ENCODE assay signal across 1 cellular context in the genomic region with DNA sequence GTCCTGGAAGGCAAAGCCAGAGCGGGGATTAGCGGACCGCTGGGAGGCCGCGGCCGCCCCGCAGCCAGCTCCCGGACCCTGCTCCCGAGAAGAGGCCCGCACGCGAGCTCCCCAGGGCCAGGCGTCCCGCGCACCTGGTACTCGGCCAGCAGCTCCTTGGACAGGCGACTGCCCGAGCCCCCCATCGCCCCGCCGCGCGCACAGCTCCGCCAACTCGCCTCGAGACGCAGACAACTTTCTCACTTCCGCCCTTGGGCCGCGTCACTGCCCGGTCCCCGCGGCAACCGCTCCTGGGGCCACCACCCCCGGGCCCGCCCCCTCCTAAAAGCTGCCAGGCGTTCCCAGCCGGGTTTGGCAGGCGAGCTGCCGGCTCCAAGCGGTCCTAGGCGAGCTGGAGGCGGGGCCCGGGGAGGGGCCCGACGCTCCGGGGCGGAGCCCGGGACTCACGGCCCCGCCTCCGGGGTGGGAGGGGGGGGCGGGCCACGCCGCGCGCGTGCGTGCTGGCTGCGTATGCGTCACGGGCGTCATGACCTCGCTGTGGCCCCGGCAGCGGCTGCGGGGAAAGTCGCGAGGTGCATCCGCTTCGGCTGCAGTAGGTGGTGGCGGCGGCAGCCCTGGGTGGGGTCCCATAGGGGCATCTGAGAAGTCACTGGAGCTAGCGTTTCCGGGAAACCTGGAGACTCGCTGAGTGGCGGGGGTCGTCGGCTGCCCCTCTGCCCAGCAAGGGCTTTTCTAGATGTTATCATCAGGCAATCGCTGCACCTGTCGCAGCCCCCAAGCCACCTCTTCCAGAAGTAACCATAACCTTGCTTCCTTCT.
TF ChIP-seq lines count a peak whose summit lies in the region.

Gene CIB1, minus strand, starts transcription at position 241 of the 818 bp plus-strand sequence. Its CDS starts 56 bp downstream, at position 185.
A gene with protein sequence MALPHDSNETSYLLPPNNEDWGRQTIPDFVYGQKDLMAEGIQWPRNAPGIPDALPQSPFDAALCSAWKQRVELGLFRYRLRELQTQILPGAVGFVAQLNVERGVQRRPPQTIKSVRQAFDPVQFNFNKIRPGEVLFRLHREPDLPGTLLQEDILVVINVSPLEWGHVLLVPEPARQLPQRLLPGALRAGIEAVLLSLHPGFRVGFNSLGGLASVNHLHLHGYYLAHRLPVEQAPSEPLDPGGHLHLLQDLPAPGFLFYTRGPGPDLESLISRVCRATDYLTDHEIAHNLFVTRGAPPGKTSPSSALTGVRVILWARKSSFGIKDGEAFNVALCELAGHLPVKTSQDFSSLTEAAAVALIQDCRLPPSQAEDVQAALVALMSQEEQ (plus strand): TSS at position 509 of the 818 bp plus-strand sequence. CDS start 6,700 bp downstream, outside the sequence.

TF ChIP-seq in K562, 482 proteins besides CTCF, POLR2A, EP300 and RAD21 (continued from another document and continues in another):
- TF ChIP-seq POLR2G (IDR thresholded peaks at IDR 0.05; ENCODE audit: low read depth, low read length), result peak; percentile 92
- TF ChIP-seq JUN (IDR thresholded peaks at IDR 0.05; ENCODE audit: borderline replicate concordance, low read depth, low read length), result peak; percentile 65; the same call in 1 of the 2 replicates
- 0 out of 2 replicates have a peak, but pooled peaks have one; percentile 10 for TF ChIP-seq JUN (CRISPR knock-in tag; IDR thresholded peaks at IDR 0.05; ENCODE audit: borderline replicate concordance)
- peak; percentile 90 for TF ChIP-seq SAP30 (IDR thresholded peaks at IDR 0.05; ENCODE audit: borderline replicate concordance, insufficient read depth, low read depth, low read length, poor library complexity, severe bottlenecking)
- TF ChIP-seq ZBTB7A (IDR thresholded peaks at IDR 0.05; ENCODE audit: borderline replicate concordance, control insufficient read depth, low read depth, low read length), result peak; percentile 66
- TF ChIP-seq SMARCA4 (IDR thresholded peaks at IDR 0.05), result 0 out of 2 replicates have a peak, but pooled peaks have one; percentile 30
- TF ChIP-seq, protein P1, sequence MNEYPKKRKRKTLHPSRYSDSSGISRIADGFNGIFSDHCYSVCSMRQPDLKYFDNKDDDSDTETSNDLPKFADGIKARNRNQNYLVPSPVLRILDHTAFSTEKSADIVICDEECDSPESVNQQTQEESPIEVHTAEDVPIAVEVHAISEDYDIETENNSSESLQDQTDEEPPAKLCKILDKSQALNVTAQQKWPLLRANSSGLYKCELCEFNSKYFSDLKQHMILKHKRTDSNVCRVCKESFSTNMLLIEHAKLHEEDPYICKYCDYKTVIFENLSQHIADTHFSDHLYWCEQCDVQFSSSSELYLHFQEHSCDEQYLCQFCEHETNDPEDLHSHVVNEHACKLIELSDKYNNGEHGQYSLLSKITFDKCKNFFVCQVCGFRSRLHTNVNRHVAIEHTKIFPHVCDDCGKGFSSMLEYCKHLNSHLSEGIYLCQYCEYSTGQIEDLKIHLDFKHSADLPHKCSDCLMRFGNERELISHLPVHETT (CRISPR knock-in tag; conservative IDR thresholded peaks at IDR 0.05 in 1 of 2, IDR thresholded peaks at IDR 0.05 in 1 of 2), result 0 out of 4 replicates have a peak, but pooled peaks of 1 of the 2 experiments have one; percentile 6
- peak; percentile 52; the same call in 1 of the 2 replicates for TF ChIP-seq POLR2AphosphoS5 (IDR thresholded peaks at IDR 0.05; ENCODE audit: control insufficient read depth, insufficient read depth, low read depth, low read length)
- peak; percentile 92 for TF ChIP-seq CCNT2 (IDR thresholded peaks at IDR 0.05; ENCODE audit: borderline replicate concordance, extremely low read depth, insufficient read length, low read depth, low read length)
- peak; percentile 66 for TF ChIP-seq KDM5B (IDR thresholded peaks at IDR 0.05; ENCODE audit: insufficient replicate concordance, low read depth, low read length)
- peak; percentile 14; the same call in 1 of the 2 replicates for TF ChIP-seq KLF13 (tag; IDR thresholded peaks at IDR 0.05; ENCODE audit: borderline replicate concordance, low read depth)
- TF ChIP-seq RBFOX2 (IDR thresholded peaks at IDR 0.05; ENCODE audit: low read depth, low read length), result peak; percentile 91
- 0 out of 2 replicates have a peak, but pooled peaks have one; percentile 10 for TF ChIP-seq DPF2 (IDR thresholded peaks at IDR 0.05)
- peak; percentile 57 for TF ChIP-seq ARID4B (CRISPR knock-in tag; IDR thresholded peaks at IDR 0.05)
- TF ChIP-seq KAT8 (IDR thresholded peaks at IDR 0.05; ENCODE audit: low read depth), result no peak
- TF ChIP-seq TEAD2 (tag; IDR thresholded peaks at IDR 0.05), result no peak
- peak; percentile 64; the same call in 1 of the 2 replicates for TF ChIP-seq CC2D1A (IDR thresholded peaks at IDR 0.05)
- peak; percentile 79; the same call in 1 of the 2 replicates for TF ChIP-seq PHB (CRISPR knock-in tag; IDR thresholded peaks at IDR 0.05)
- TF ChIP-seq, protein P2, sequence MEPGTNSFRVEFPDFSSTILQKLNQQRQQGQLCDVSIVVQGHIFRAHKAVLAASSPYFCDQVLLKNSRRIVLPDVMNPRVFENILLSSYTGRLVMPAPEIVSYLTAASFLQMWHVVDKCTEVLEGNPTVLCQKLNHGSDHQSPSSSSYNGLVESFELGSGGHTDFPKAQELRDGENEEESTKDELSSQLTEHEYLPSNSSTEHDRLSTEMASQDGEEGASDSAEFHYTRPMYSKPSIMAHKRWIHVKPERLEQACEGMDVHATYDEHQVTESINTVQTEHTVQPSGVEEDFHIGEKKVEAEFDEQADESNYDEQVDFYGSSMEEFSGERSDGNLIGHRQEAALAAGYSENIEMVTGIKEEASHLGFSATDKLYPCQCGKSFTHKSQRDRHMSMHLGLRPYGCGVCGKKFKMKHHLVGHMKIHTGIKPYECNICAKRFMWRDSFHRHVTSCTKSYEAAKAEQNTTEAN (CRISPR knock-in tag; IDR thresholded peaks at IDR 0.05), result no peak
- TF ChIP-seq ZNF24 (IDR thresholded peaks at IDR 0.05), result no peak; the same call in 1 of the 2 replicates
- peak; percentile 98 for TF ChIP-seq NFATC3 (IDR thresholded peaks at IDR 0.05)
- 0 out of 2 replicates have a peak, but pooled peaks have one; percentile 10 for TF ChIP-seq ARID1B (IDR thresholded peaks at IDR 0.05)
- TF ChIP-seq JUND (IDR thresholded peaks at IDR 0.05; ENCODE audit: borderline replicate concordance, low read depth, low read length), result peak; percentile 78
- TF ChIP-seq JUND (tag; IDR thresholded peaks at IDR 0.05; ENCODE audit: borderline replicate concordance, low read depth, low read length), result peak; percentile 56; the same call in 1 of the 3 replicates
- TF ChIP-seq MLX (CRISPR knock-in tag; conservative IDR thresholded peaks at IDR 0.05), result no peak
- peak; percentile 52; the same call in 1 of the 2 replicates for TF ChIP-seq MBD2 (IDR thresholded peaks at IDR 0.05; ENCODE audit: borderline replicate concordance, low read depth)
- TF ChIP-seq NR3C1 (CRISPR knock-in tag; IDR thresholded peaks at IDR 0.05), result 0 out of 2 replicates have a peak, but pooled peaks have one; percentile 11
- peak; percentile 62; the same call in 1 of the 2 replicates for TF ChIP-seq MXI1 (IDR thresholded peaks at IDR 0.05; ENCODE audit: low read depth, low read length)
- TF ChIP-seq NEUROD1 (IDR thresholded peaks at IDR 0.05; ENCODE audit: borderline replicate concordance, low read depth, low read length, partially characterized antibody), result peak; percentile 27
- TF ChIP-seq SIN3B (IDR thresholded peaks at IDR 0.05; ENCODE audit: low read depth), result peak; percentile 53; the same call in 1 of the 2 replicates
- 0 out of 2 replicates have a peak, but pooled peaks have one; percentile 32 for TF ChIP-seq TAF7 (tag; IDR thresholded peaks at IDR 0.05)
- TF ChIP-seq ZFX (CRISPR knock-in tag; IDR thresholded peaks at IDR 0.05), result peak; percentile 80
- TF ChIP-seq ZBED1 (IDR thresholded peaks at IDR 0.05), result no peak
- 0 out of 2 replicates have a peak, but pooled peaks have one; percentile 42 for TF ChIP-seq GATA2 (CRISPR knock-in tag; IDR thresholded peaks at IDR 0.05)
- TF ChIP-seq HCFC1 (IDR thresholded peaks at IDR 0.05; ENCODE audit: low read depth, low read length), result peak; percentile 32; the same call in 1 of the 2 replicates
- TF ChIP-seq DACH1 (IDR thresholded peaks at IDR 0.05; ENCODE audit: partially characterized antibody), result peak; percentile 7
- TF ChIP-seq, protein P3, sequence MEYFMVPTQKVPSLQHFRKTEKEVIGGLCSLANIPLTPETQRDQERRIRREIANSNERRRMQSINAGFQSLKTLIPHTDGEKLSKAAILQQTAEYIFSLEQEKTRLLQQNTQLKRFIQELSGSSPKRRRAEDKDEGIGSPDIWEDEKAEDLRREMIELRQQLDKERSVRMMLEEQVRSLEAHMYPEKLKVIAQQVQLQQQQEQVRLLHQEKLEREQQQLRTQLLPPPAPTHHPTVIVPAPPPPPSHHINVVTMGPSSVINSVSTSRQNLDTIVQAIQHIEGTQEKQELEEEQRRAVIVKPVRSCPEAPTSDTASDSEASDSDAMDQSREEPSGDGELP (CRISPR knock-in tag; IDR thresholded peaks at IDR 0.05; ENCODE audit: borderline replicate concordance), result peak; percentile 70
- 0 out of 2 replicates have a peak, but pooled peaks have one; percentile 8 for TF ChIP-seq CHD2 (IDR thresholded peaks at IDR 0.05; ENCODE audit: low read depth, low read length)
- TF ChIP-seq ZNF184 (CRISPR knock-in tag; IDR thresholded peaks at IDR 0.05), result no peak
- TF ChIP-seq GABPA (tag; conservative IDR thresholded peaks at IDR 0.05; ENCODE audit: low read depth), result peak; percentile 80
- TF ChIP-seq SMARCE1 (IDR thresholded peaks at IDR 0.05), result peak; percentile 55; the same call in 1 of the 2 replicates
- TF ChIP-seq NR2C1 (IDR thresholded peaks at IDR 0.05), result peak; percentile 59; the same call in 1 of the 2 replicates
- peak; percentile 45; the same call in 1 of the 2 replicates for TF ChIP-seq NR2C1 (tag; IDR thresholded peaks at IDR 0.05)
- TF ChIP-seq, protein P4, sequence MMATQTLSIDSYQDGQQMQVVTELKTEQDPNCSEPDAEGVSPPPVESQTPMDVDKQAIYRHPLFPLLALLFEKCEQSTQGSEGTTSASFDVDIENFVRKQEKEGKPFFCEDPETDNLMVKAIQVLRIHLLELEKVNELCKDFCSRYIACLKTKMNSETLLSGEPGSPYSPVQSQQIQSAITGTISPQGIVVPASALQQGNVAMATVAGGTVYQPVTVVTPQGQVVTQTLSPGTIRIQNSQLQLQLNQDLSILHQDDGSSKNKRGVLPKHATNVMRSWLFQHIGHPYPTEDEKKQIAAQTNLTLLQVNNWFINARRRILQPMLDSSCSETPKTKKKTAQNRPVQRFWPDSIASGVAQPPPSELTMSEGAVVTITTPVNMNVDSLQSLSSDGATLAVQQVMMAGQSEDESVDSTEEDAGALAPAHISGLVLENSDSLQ (IDR thresholded peaks at IDR 0.05), result no peak
- TF ChIP-seq CXXC5 (CRISPR knock-in tag; IDR thresholded peaks at IDR 0.05), result peak; percentile 76; the same call in 1 of the 2 replicates
- TF ChIP-seq EWSR1 (IDR thresholded peaks at IDR 0.05; ENCODE audit: borderline replicate concordance, low read depth, partially characterized antibody), result no peak
- TF ChIP-seq, protein P5, sequence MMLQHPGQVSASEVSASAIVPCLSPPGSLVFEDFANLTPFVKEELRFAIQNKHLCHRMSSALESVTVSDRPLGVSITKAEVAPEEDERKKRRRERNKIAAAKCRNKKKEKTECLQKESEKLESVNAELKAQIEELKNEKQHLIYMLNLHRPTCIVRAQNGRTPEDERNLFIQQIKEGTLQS (IDR thresholded peaks at IDR 0.05), result peak; percentile 51
- TF ChIP-seq, protein P5 (CRISPR knock-in tag; conservative IDR thresholded peaks at IDR 0.05), result no peak
- no peak for TF ChIP-seq MCM3 (IDR thresholded peaks at IDR 0.05)
- no peak for TF ChIP-seq MIER1 (IDR thresholded peaks at IDR 0.05; ENCODE audit: low read depth)
- TF ChIP-seq RNF2 (IDR thresholded peaks at IDR 0.05), result 0 out of 2 replicates have a peak, but pooled peaks have one; percentile 46
- TF ChIP-seq BHLHE40 (IDR thresholded peaks at IDR 0.05; ENCODE audit: low read length), result peak; percentile 56
